Comparison of ENCODE assay signal across 34 cellular contexts in the genomic region with DNA sequence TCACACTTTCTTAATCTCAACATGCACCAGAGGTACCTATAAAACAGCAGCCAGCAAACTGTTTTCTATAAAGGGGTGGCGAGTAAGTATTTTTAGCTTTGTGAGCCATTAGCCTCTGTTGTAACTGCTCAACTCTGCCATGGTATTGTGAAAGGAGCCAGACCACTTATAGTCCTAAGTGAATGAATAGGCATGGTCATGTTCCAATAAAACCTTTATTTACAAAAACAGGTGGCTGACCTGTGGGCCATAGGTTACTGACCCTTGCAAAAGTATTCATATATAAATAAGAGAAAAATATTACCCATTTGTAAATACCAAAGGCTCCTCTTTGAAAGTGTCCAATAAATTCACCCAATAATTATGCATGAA. TPM values are rescaled to one million over a fixed set of nuclear protein-coding genes. Genes with fewer than 3 reads are reported as not detected.
A peak's percentile ranks its signal among the peaks of the same experiment; 100 is the strongest.
DNase-seq lines count a peak whose midpoint lies in the region; ATAC-seq and TF ChIP-seq lines count a peak whose summit lies in the region.
"Had no signal": no experiment of that assay in that cellular context is flagged by ENCODE, and none has a peak within 500 bp of the region (broad histone marks: within the 10 kb centered on the region; RNA-seq: fewer than 3 reads in every experiment).

No MANE protein-coding gene starts in this region.

- H3K9me3 ChIP-seq in left lung = no peaks in the 10 kb centered on the region
- H3K9me3 ChIP-seq in subcutaneous abdominal adipose tissue (ENCODE audit: control insufficient read depth in 5 of 5, low read length in 5 of 5) = no peaks in the 10 kb centered on the region
- H3K9me3 ChIP-seq: prostate gland had no signal

- no peaks in the 10 kb centered on the region for H3K27me3 ChIP-seq in left lung
- H3K27me3 ChIP-seq in subcutaneous abdominal adipose tissue (ENCODE audit: control insufficient read depth in 5 of 5, insufficient read depth in 4 of 5, low read length in 5 of 5) = no peaks in the 10 kb centered on the region

- H3K4me3 ChIP-seq in left lung (no peak overlapping the region), subcutaneous abdominal adipose tissue (ENCODE audit: low read depth in 1 of 5, low read length in 5 of 5) (no peak overlapping the region)
- H3K4me3 ChIP-seq: prostate gland had no signal

- H3K36me3 ChIP-seq in left lung (no peaks in the 10 kb centered on the region), subcutaneous abdominal adipose tissue (ENCODE audit: control insufficient read depth in 5 of 5, insufficient read depth in 5 of 5, low read length in 5 of 5) (peaks cover 0 to 3% (median 0%) of the 10 kb centered on the region in 5 donors)
- H3K36me3 ChIP-seq: prostate gland had no signal

- no peak overlapping the region for H3K27ac ChIP-seq in left lung
- peak overlapping the region; percentile 87 for H3K27ac ChIP-seq in subcutaneous abdominal adipose tissue (ENCODE audit: low read depth, low read length)
- H3K27ac ChIP-seq: epithelial cell of prostate, prostate gland had no signal

- peak; percentile 48 for ATAC-seq in left lung
- ATAC-seq in GM21529 (IDR thresholded peaks at IDR 0.05; ENCODE audit: unreplicated experiment) = no peak
- ATAC-seq: natural killer cell treated with Interleukin-12 subunit alpha and Interleukin-12 subunit beta and Interleukin-15 and Interleukin-18, amount 100 ng/mL, for 72 hours; Panc1; WTC11 had no signal

- DNase-seq in NOMO-1 (lab: John Stamatoyannopoulos, UW; ENCODE audit: unreplicated experiment in 2 of 2) (peak; percentile 52 to 59), NOMO-1 treated with dmso at 0.1 percent for 144 hours (lab: John Stamatoyannopoulos, UW; ENCODE audit: unreplicated experiment) (no peak), fibroblast of gingiva (ENCODE audit: low read depth) (peak; percentile 22), left lung (no peak), DMS 273 treated with DMSO at 0.1 percent for 48 hours (lab: John Stamatoyannopoulos, UW) (no peak)
- DNase-seq in activated CD4-positive, CD25-positive, alpha-beta regulatory T cell (lab: John Stamatoyannopoulos, UW) = no peak
- DNase-seq: activated CD4-positive, alpha-beta T cell treated with anti-CD3 and anti-CD28 coated beads, Interleukin-2, amount 50 U/mL, for 1 hour; activated gamma-delta T cell treated with Interleukin-2 at 50 U/mL for 16 hours; activated T-cell treated with anti-CD3 and anti-CD28 coated beads, Interleukin-2, amount 50 U/mL, for 24 hours; cortex of kidney; DND-41; effector memory CD4-positive, alpha-beta T cell; glutamatergic neuron; IMR-90; islet precursor cell; mammary epithelial cell; NCI-H1092; NCI-H1930; NCI-H2171 treated with DMSO at 0.1 percent for 48 hours; NCI-H510A treated with DMSO at 0.1 percent for 48 hours; occipital lobe; SHP77 treated with DMSO at 0.1 percent for 48 hours; small intestine; stimulated activated naive CD4-positive, alpha-beta T cell; SW 1271; T1000 had no signal

- TF ChIP-seq CTCF in left lung (IDR thresholded peaks at IDR 0.05) = no peak

- intact Hi-C loops in left lung (cut with DNase I) = loop anchor here in 1 of 2 donors (10.0 kb wide), 1 partner anchor 617 kb away; no protein-coding TSS in a partner anchor

- no peak overlapping the region for H3K9ac ChIP-seq in subcutaneous abdominal adipose tissue (ENCODE audit: low read length in 5 of 5)

- H3K4me1 ChIP-seq in left lung (no peaks in the 10 kb centered on the region), subcutaneous abdominal adipose tissue (ENCODE audit: control insufficient read depth in 5 of 5, insufficient read depth in 5 of 5, low read length in 5 of 5) (peaks cover 4 to 82% (median 70%) of the 10 kb centered on the region in 5 donors)
- H3K4me1 ChIP-seq: prostate gland had no signal

RNA-seq across cellular contexts. Expression of gene ICA1, which starts 50.3 kb away (rescaled TPM):
- total RNA-seq in left lung = 10 to 100 TPM; 22.4 to 32.6 TPM
- total RNA-seq: IMR-90, LHCN-M2 had no signal

Comparison
In these comparisons a context has a peak if more than half of its experiments do, and no peak if none do; other contexts are left out.
1. DNase-seq: peak in NOMO-1 (2 of 2) and fibroblast of gingiva (single experiment); none in NOMO-1 treated with dmso at 0.1 percent for 144 hours (single experiment), left lung (0 of 2), DMS 273 treated with DMSO at 0.1 percent for 48 hours (single experiment) and activated CD4-positive, CD25-positive, alpha-beta regulatory T cell (0 of 4).